In the genomic region with DNA sequence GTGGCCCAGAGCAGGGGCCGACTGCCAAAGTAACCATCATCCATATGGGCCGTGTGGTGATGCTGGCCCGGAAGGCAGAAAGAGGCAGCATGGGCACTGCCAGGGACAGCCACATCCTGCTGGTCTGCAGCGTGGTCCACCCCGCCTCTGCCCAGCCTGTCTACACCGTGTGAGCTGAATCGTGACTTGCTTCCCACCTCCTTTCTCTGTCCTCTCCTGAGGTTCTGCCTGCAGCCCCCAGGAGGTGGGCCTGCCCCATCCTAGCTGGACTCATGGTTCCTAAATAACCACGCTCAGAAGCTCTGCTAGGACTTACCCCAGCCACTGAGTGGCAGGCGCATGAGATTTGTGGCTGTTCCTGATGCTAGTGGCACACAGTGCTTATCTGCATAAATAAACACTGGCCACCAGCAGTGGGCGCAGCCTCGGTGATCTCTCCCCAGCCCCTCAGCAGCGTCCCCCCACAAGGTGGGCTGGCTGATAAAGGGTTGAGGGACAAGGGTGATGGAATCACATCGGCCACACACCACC, we compare ENCODE assay signal across 1 cellular context.
TF ChIP-seq lines count a peak whose summit lies in the region.

No MANE protein-coding gene starts in this region.

TF ChIP-seq in IMR-90, 13 proteins besides CTCF, POLR2A, EP300 and RAD21:
- no peak for TF ChIP-seq BHLHE40 (IDR thresholded peaks at IDR 0.05; ENCODE audit: low read depth, low read length)
- TF ChIP-seq, protein P1, sequence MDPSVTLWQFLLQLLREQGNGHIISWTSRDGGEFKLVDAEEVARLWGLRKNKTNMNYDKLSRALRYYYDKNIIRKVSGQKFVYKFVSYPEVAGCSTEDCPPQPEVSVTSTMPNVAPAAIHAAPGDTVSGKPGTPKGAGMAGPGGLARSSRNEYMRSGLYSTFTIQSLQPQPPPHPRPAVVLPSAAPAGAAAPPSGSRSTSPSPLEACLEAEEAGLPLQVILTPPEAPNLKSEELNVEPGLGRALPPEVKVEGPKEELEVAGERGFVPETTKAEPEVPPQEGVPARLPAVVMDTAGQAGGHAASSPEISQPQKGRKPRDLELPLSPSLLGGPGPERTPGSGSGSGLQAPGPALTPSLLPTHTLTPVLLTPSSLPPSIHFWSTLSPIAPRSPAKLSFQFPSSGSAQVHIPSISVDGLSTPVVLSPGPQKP (IDR thresholded peaks at IDR 0.05; ENCODE audit: borderline replicate concordance, low read depth, low read length): no peak
- no peak for TF ChIP-seq MXI1 (IDR thresholded peaks at IDR 0.05; ENCODE audit: borderline replicate concordance, low read depth, low read length)
- TF ChIP-seq FOS (IDR thresholded peaks at IDR 0.05; ENCODE audit: low read depth, low read length): no peak
- TF ChIP-seq RFX5 (IDR thresholded peaks at IDR 0.05; ENCODE audit: low read depth, low read length): no peak
- TF ChIP-seq, protein P2, sequence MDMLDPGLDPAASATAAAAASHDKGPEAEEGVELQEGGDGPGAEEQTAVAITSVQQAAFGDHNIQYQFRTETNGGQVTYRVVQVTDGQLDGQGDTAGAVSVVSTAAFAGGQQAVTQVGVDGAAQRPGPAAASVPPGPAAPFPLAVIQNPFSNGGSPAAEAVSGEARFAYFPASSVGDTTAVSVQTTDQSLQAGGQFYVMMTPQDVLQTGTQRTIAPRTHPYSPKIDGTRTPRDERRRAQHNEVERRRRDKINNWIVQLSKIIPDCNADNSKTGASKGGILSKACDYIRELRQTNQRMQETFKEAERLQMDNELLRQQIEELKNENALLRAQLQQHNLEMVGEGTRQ (IDR thresholded peaks at IDR 0.05; ENCODE audit: low read depth, low read length): no peak
- no peak for TF ChIP-seq CHD1 (IDR thresholded peaks at IDR 0.05; ENCODE audit: low read depth, low read length)
- TF ChIP-seq MAZ (IDR thresholded peaks at IDR 0.05; ENCODE audit: borderline replicate concordance, low read depth, low read length): no peak
- TF ChIP-seq CEBPB (IDR thresholded peaks at IDR 0.05; ENCODE audit: low read depth, low read length): no peak
- TF ChIP-seq SMC3 (IDR thresholded peaks at IDR 0.05; ENCODE audit: low read depth, low read length): no peak
